Comparison of ENCODE assay signal across 9 cellular contexts in the genomic region with DNA sequence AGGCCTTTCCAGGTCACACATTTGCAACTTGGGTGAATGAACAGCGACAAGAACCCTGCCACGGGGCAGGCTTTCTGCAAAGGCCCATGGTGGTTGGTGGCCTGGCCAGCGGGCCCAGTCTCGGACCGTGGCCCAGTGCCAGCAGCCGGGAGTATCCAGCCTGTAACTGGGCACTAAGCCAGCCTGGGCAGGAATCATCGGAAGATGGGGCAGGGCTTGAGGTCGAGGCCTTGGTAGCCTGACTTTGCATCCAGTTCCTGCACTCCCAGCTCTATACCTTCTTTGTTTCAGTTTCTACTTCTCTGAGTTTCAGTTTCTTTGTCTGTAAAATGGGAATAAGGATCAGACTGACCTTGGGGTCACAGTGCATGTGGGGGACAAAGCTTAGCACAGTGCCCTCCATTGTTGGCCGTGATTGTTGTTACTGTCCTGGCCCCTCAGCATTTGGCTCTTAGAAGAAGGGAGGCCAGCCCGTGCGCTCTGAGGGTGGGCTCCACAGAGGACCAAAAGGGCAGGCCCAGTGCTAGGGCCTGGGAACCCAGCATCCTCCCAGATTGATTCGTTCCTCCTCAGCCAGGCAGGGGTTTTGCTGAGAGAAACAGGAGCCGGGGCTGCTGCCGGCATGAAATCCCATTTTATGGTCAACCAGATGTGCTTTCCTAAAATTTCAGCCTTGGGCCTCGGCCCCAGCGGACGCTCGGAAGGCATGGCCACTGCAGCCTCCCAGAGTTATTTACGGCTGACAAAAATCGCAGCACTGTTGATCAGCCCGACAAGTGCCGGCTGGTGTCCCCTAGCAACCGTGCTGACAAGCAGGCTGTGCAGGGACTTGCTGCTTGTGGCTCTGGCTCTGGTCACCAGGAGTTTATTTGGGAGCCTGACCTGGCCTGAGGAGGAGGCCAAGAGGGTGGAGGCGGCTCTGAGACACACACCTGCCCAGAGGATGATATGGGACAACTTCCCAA. TPM values are rescaled to one million over a fixed set of nuclear protein-coding genes. Genes with fewer than 3 reads are reported as not detected.
DNase-seq lines count a peak whose midpoint lies in the region; ATAC-seq, FAIRE-seq and TF ChIP-seq lines count a peak whose summit lies in the region.
"Had no signal": no experiment of that assay in that cellular context is flagged by ENCODE, and none has a peak within 500 bp of the region (broad histone marks: within the 10 kb centered on the region; RNA-seq: fewer than 3 reads in every experiment).

No MANE protein-coding gene starts in this region.

- 64 to 73% (median 64%) methylated on average over 23 to 24 of the region's 24 CpGs for WGBS in small intestine, 3 donors
- no CpG with 5 or more reads among the region's 24 CpGs for WGBS in trophoblast cell (ENCODE audit: extremely low coverage, insufficient coverage, insufficient read length)

- H3K4me3 ChIP-seq in small intestine (ENCODE audit: low read depth in 1 of 2, low read length in 2 of 2) (no peak overlapping the region), trophoblast cell (ENCODE audit: low read depth, low read length) (no peak overlapping the region)

- H3K4ac ChIP-seq in trophoblast cell (ENCODE audit: low read depth, low read length), result no peak overlapping the region

- H3K79me1 ChIP-seq in trophoblast cell (ENCODE audit: low read length), result no peaks in the 10 kb centered on the region

- no peak overlapping the region for H4K12ac ChIP-seq in trophoblast cell (ENCODE audit: low read depth, low read length)

- ATAC-seq in GM21825 (IDR thresholded peaks at IDR 0.05; ENCODE audit: unreplicated experiment), result no peak
- ATAC-seq in foreskin keratinocyte, result no peak

- TF ChIP-seq CTCF in foreskin keratinocyte (conservative IDR thresholded peaks at IDR 0.05), result no peak

- FAIRE-seq in H54 (lab: Jason Lieb, UNC) (peak; percentile 30), islet of Langerhans (lab: Jason Lieb, UNC) (peak; percentile 65), small intestine (lab: Jason Lieb, UNC) (no peak)

- no peak overlapping the region for H4K8ac ChIP-seq in trophoblast cell (ENCODE audit: low read depth, low read length)

- H3K4me1 ChIP-seq in small intestine (ENCODE audit: control insufficient read depth in 2 of 2, insufficient read depth in 1 of 2, low read depth in 1 of 2, low read length in 1 of 2), result no peaks in the 10 kb centered on the region
- H3K4me1 ChIP-seq in foreskin keratinocyte, result no peaks in the 10 kb centered on the region
- H3K4me1 ChIP-seq in trophoblast cell (ENCODE audit: control insufficient read depth in 1 of 2, insufficient read depth in 2 of 2, low read length in 2 of 2), result no peaks in the 10 kb centered on the region

- no peak overlapping the region for H3K14ac ChIP-seq in trophoblast cell (ENCODE audit: low read length)

- no peak overlapping the region for H2BK12ac ChIP-seq in trophoblast cell (ENCODE audit: low read length)

- no peak overlapping the region for H3K9ac ChIP-seq in trophoblast cell (ENCODE audit: low read length)

- H3K27ac ChIP-seq in angular gyrus (ENCODE audit: low read depth, low read length), result peak overlapping the region; percentile 37
- peak overlapping the region in 1 of 2 donors; percentile 75 for H3K27ac ChIP-seq in small intestine (ENCODE audit: low read depth in 1 of 2, low read length in 1 of 2)
- no peak overlapping the region for H3K27ac ChIP-seq in foreskin keratinocyte
- H3K27ac ChIP-seq in trophoblast cell (ENCODE audit: low read depth, low read length), result no peak overlapping the region

- H3K4me2 ChIP-seq in trophoblast cell (ENCODE audit: low read length), result no peak overlapping the region

- H3K27me3 ChIP-seq in small intestine (ENCODE audit: control insufficient read depth in 2 of 2, insufficient read depth in 2 of 2, low read length in 2 of 2), result no peaks in the 10 kb centered on the region
- H3K27me3 ChIP-seq in foreskin keratinocyte, result no peaks in the 10 kb centered on the region
- H3K27me3 ChIP-seq in trophoblast cell (ENCODE audit: insufficient read depth, low read length), result no peaks in the 10 kb centered on the region

- H3K9me3 ChIP-seq in small intestine (ENCODE audit: control insufficient read depth, low read depth) (no peaks in the 10 kb centered on the region), trophoblast cell (ENCODE audit: insufficient read depth, low read depth, low read length) (no peaks in the 10 kb centered on the region)

- H3K23ac ChIP-seq in trophoblast cell (ENCODE audit: low read length), result no peak overlapping the region

- H2AK5ac ChIP-seq in trophoblast cell (ENCODE audit: low read length), result no peak overlapping the region

- no peak overlapping the region for H2AFZ ChIP-seq in trophoblast cell (ENCODE audit: insufficient read depth, low read length, poor library complexity)

- H3K18ac ChIP-seq in trophoblast cell (ENCODE audit: low read length), result no peak overlapping the region

- H2BK120ac ChIP-seq in trophoblast cell (ENCODE audit: insufficient read depth, low read length, poor library complexity), result no peak overlapping the region

- H2BK5ac ChIP-seq in trophoblast cell (ENCODE audit: low read depth, low read length, poor library complexity), result no peak overlapping the region

- no peak overlapping the region for H4K91ac ChIP-seq in trophoblast cell (ENCODE audit: low read depth, low read length)

- peaks cover 5 to 30% of the 10 kb centered on the region in 2 donors for H3K36me3 ChIP-seq in small intestine (ENCODE audit: control insufficient read depth in 2 of 2, insufficient read depth in 2 of 2, low read length in 2 of 2)
- H3K36me3 ChIP-seq in trophoblast cell (ENCODE audit: control insufficient read depth in 1 of 2, insufficient read depth in 2 of 2, low read length in 2 of 2), result peaks cover 9 to 16% of the 10 kb centered on the region in 2 experiments

- no peaks in the 10 kb centered on the region for H3K79me2 ChIP-seq in trophoblast cell (ENCODE audit: control insufficient read depth, insufficient read depth, low read length, poor library complexity)

- no peak for TF ChIP-seq POLR2A in H54 (IDR thresholded peaks at IDR 0.05; ENCODE audit: low read depth, low read length)

- DNase-seq in H54 (ENCODE audit: insufficient read length, low spot score), result peak; percentile 70
- peak; percentile 68 for DNase-seq in small intestine
- no peak for DNase-seq in foreskin keratinocyte
- DNase-seq in trophoblast cell, result no peak
- DNase-seq in GM03348 (ENCODE audit: low spot score), result no peak
- DNase-seq: SIG-M5 had no signal

RNA-seq across cellular contexts. Expression of a gene that starts 43.6 kb away (rescaled TPM):
- polyA plus RNA-seq in small intestine, result 10 to 100 TPM in 1 of 3 donors, 1 to 10 TPM in 2; 8.1 to 24.2 (median 8.4) TPM
- total RNA-seq in foreskin keratinocyte, result 31.7 and 34.0 TPM in 2 replicates
- polyA plus RNA-seq in foreskin keratinocyte, result 10.1 and 11.7 TPM in 2 replicates
- polyA plus RNA-seq in trophoblast cell (2013), result 3.8 TPM in 2 replicates

Comparison
In these comparisons a context has a peak if more than half of its experiments do, and no peak if none do; other contexts are left out.
1. DNase-seq: peak in H54 (single experiment) and small intestine (single experiment); none in foreskin keratinocyte (0 of 2), trophoblast cell (0 of 2) and GM03348 (single experiment).